Comparison of ENCODE assay signal across 18 cellular contexts in genomic region chr2:83594261-83594660, GRCh38.
"Had no signal": no experiment of that assay in that cellular context is flagged by ENCODE, and none has a peak within 500 bp of the region (broad histone marks: within the 10 kb centered on the region; RNA-seq: fewer than 3 reads in every experiment).

No MANE protein-coding gene starts in this region.

- ATAC-seq: heart right ventricle; naive thymus-derived CD4-positive, alpha-beta T cell; psoas muscle; right lobe of liver had no signal

- H3K27ac ChIP-seq: dorsolateral prefrontal cortex, heart right ventricle, neutrophil, psoas muscle, right lobe of liver had no signal

- H3K9me3 ChIP-seq: neutrophil, psoas muscle, right lobe of liver had no signal

- H3K4me3 ChIP-seq: dorsolateral prefrontal cortex, heart right ventricle, psoas muscle, right lobe of liver, skin epidermis had no signal

- H3K36me3 ChIP-seq: heart right ventricle, neutrophil, right lobe of liver had no signal

- H3K4me1 ChIP-seq: heart right ventricle, psoas muscle, right lobe of liver had no signal

- FAIRE-seq: frontal cortex, islet of Langerhans had no signal

- H3K27me3 ChIP-seq: dorsolateral prefrontal cortex, heart right ventricle, neutrophil, right lobe of liver had no signal

- DNase-seq: cortex of kidney; dorsolateral prefrontal cortex; effector CD8-positive, alpha-beta T cell; heart right ventricle; hypothalamus; kidney glomerular epithelial cell; mesendoderm; naive thymus-derived CD4-positive, alpha-beta T cell; nephron progenitor cell; psoas muscle; retina; right lobe of liver; stimulated activated CD4-positive, alpha-beta T cell treated with anti-CD3 and anti-CD28 coated beads, Interleukin-2, amount 100 ng/mL, for 48 hours; stimulated activated naive CD4-positive, alpha-beta T cell treated with Interleukin-2 at 50 U/mL for 16 hours had no signal
